In genomic region chr16:89638455-89638854, GRCh38 we compare ENCODE assay signal across 28 cellular contexts. TPM values are rescaled to one million over a fixed set of nuclear protein-coding genes. Genes with fewer than 3 reads are reported as not detected.
"Had no signal": no experiment of that assay in that cellular context is flagged by ENCODE, and none has a peak within 500 bp of the region (broad histone marks: within the 10 kb centered on the region; RNA-seq: fewer than 3 reads in every experiment).

No MANE protein-coding gene starts in this region.

- H3K4me3 ChIP-seq: hepatocyte, left ventricle myocardium inferior, lung, neural progenitor cell, psoas muscle, right atrium auricular region, sigmoid colon, spleen, suprapubic skin, thoracic aorta, tibial artery, upper lobe of right lung, uterus had no signal

- H3K4me1 ChIP-seq: neural progenitor cell, psoas muscle had no signal

- H3K27ac ChIP-seq: hepatocyte, left ventricle myocardium inferior, neural progenitor cell, neutrophil, parathyroid adenoma, psoas muscle, right atrium auricular region, sigmoid colon, spleen, suprapubic skin, thoracic aorta, tibial artery, upper lobe of right lung, uterus had no signal

- DNase-seq: islet precursor cell; left ventricle myocardium inferior; mesendoderm; naive B cell; natural killer cell; nephron progenitor cell; occipital lobe; psoas muscle; sigmoid colon; small intestine; spleen; stimulated activated CD4-positive, alpha-beta T cell treated with anti-CD3 and anti-CD28 coated beads, Interleukin-4, amount 100 ng/mL, for 24 hours; stimulated activated naive CD4-positive, alpha-beta T cell; tibial artery; trophoblast cell; upper lobe of right lung; uterus had no signal

- H3K9me3 ChIP-seq: left ventricle myocardium inferior, neutrophil, psoas muscle, right atrium auricular region, sigmoid colon, spleen, suprapubic skin, thoracic aorta, tibial artery, upper lobe of right lung, uterus had no signal

- H3K27me3 ChIP-seq: hepatocyte, right atrium auricular region, upper lobe of right lung, uterus had no signal

- ATAC-seq: natural killer cell; psoas muscle; stimulated activated effector memory CD8-positive, alpha-beta T cell treated with anti-CD3 and anti-CD28 coated beads, Interleukin-12 subunit alpha, Interleukin-12 subunit beta, amount 100 ng/mL, for 72 hours; upper lobe of right lung had no signal

RNA-seq across cellular contexts. Expression of gene DPEP1, which starts 25.0 kb away (rescaled TPM):
- total RNA-seq: left ventricle myocardium inferior, mononuclear cell, natural killer cell, osteocyte, psoas muscle, sigmoid colon, thoracic aorta had no signal
